8 cellular contexts compared by ENCODE assay signal in genomic region chr3:33977227-33977626, GRCh38.
"Had no signal": no experiment of that assay in that cellular context is flagged by ENCODE, and none has a peak within 500 bp of the region (broad histone marks: within the 10 kb centered on the region; RNA-seq: fewer than 3 reads in every experiment).

No MANE protein-coding gene starts in this region.

- H3K4me1 Mint-ChIP-seq: IgD-negative memory B cell had no signal

- DNase-seq: Karpas-422, Kasumi-1, KBM-7, KG1 had no signal

- H3K9me3 Mint-ChIP-seq: IgD-negative memory B cell had no signal

- FAIRE-seq: HTR-8/SVneo had no signal

- H3K9ac ChIP-seq: KMS-11 had no signal

- H3K4me3 Mint-ChIP-seq: IgD-negative memory B cell had no signal

- H3K4me2 ChIP-seq: KMS-11 had no signal

- H3K27ac ChIP-seq: HL-60, KMS-11 had no signal

- H3K36me3 Mint-ChIP-seq: IgD-negative memory B cell had no signal
